ENCODE assay signal across 1 cellular context in genomic region chr12:53675701-53676607, GRCh38.
TF ChIP-seq lines count a peak whose summit lies in the region.

TSS of gene ATP5MC2 (minus strand) at chr12:53676083. CDS start at chr12:53672614, 3,469 bp downstream.

TF ChIP-seq in HepG2, 621 proteins besides CTCF, POLR2A, EP300 and RAD21 (continued from another document and continues in another):
- TF ChIP-seq, protein P1, sequence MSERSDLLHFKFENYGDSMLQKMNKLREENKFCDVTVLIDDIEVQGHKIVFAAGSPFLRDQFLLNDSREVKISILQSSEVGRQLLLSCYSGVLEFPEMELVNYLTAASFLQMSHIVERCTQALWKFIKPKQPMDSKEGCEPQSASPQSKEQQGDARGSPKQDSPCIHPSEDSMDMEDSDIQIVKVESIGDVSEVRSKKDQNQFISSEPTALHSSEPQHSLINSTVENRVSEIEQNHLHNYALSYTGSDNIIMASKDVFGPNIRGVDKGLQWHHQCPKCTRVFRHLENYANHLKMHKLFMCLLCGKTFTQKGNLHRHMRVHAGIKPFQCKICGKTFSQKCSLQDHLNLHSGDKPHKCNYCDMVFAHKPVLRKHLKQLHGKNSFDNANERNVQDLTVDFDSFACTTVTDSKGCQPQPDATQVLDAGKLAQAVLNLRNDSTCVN (CRISPR knock-in tag; IDR thresholded peaks at IDR 0.05; ENCODE audit: borderline replicate concordance) = peak; percentile 82; the same call in 1 of the 2 replicates
- peak; percentile 25; the same call in 1 of the 2 replicates for TF ChIP-seq KLF9 (CRISPR knock-in tag; IDR thresholded peaks at IDR 0.05; ENCODE audit: low read depth)
- TF ChIP-seq THAP11 (CRISPR knock-in tag; IDR thresholded peaks at IDR 0.05) = peak; percentile 91
- no peak for TF ChIP-seq MTF1 (CRISPR knock-in tag; IDR thresholded peaks at IDR 0.05)
- TF ChIP-seq KAT7 (CRISPR knock-in tag; IDR thresholded peaks at IDR 0.05; ENCODE audit: borderline replicate concordance) = peak; percentile 76; the same call in 1 of the 2 replicates
- no peak for TF ChIP-seq EZH2 (conservative IDR thresholded peaks at IDR 0.05; ENCODE audit: low read depth, low read length)
- TF ChIP-seq GFI1 (CRISPR knock-in tag; IDR thresholded peaks at IDR 0.05; ENCODE audit: borderline replicate concordance) = peak; percentile 72; the same call in 1 of the 2 replicates
- TF ChIP-seq, protein P2, sequence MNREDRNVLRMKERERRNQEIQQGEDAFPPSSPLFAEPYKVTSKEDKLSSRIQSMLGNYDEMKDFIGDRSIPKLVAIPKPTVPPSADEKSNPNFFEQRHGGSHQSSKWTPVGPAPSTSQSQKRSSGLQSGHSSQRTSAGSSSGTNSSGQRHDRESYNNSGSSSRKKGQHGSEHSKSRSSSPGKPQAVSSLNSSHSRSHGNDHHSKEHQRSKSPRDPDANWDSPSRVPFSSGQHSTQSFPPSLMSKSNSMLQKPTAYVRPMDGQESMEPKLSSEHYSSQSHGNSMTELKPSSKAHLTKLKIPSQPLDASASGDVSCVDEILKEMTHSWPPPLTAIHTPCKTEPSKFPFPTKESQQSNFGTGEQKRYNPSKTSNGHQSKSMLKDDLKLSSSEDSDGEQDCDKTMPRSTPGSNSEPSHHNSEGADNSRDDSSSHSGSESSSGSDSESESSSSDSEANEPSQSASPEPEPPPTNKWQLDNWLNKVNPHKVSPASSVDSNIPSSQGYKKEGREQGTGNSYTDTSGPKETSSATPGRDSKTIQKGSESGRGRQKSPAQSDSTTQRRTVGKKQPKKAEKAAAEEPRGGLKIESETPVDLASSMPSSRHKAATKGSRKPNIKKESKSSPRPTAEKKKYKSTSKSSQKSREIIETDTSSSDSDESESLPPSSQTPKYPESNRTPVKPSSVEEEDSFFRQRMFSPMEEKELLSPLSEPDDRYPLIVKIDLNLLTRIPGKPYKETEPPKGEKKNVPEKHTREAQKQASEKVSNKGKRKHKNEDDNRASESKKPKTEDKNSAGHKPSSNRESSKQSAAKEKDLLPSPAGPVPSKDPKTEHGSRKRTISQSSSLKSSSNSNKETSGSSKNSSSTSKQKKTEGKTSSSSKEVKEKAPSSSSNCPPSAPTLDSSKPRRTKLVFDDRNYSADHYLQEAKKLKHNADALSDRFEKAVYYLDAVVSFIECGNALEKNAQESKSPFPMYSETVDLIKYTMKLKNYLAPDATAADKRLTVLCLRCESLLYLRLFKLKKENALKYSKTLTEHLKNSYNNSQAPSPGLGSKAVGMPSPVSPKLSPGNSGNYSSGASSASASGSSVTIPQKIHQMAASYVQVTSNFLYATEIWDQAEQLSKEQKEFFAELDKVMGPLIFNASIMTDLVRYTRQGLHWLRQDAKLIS (CRISPR knock-in tag; IDR thresholded peaks at IDR 0.05) = peak; percentile 41; the same call in 1 of the 2 replicates
- peak; percentile 67 for TF ChIP-seq ZFP90 (CRISPR knock-in tag; IDR thresholded peaks at IDR 0.05; ENCODE audit: borderline replicate concordance)
- TF ChIP-seq, protein P3, sequence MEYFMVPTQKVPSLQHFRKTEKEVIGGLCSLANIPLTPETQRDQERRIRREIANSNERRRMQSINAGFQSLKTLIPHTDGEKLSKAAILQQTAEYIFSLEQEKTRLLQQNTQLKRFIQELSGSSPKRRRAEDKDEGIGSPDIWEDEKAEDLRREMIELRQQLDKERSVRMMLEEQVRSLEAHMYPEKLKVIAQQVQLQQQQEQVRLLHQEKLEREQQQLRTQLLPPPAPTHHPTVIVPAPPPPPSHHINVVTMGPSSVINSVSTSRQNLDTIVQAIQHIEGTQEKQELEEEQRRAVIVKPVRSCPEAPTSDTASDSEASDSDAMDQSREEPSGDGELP (IDR thresholded peaks at IDR 0.05; ENCODE audit: borderline replicate concordance, low read depth) = no peak; the same call in 1 of the 2 replicates
- TF ChIP-seq ZBTB20 (CRISPR knock-in tag; IDR thresholded peaks at IDR 0.05; ENCODE audit: borderline replicate concordance, low read depth) = peak; percentile 73
- TF ChIP-seq ZKSCAN1 (IDR thresholded peaks at IDR 0.05; ENCODE audit: low read length) = no peak
- TF ChIP-seq GABPB1 (CRISPR knock-in tag; IDR thresholded peaks at IDR 0.05) = peak; percentile 87
- TF ChIP-seq ZBTB8A (CRISPR knock-in tag; IDR thresholded peaks at IDR 0.05; ENCODE audit: borderline replicate concordance, low read depth) = no peak
- peak; percentile 62; the same call in 1 of the 2 replicates for TF ChIP-seq ZNF776 (CRISPR knock-in tag; IDR thresholded peaks at IDR 0.05)
- TF ChIP-seq RBAK (CRISPR knock-in tag; IDR thresholded peaks at IDR 0.05) = no peak
- TF ChIP-seq, protein P4, sequence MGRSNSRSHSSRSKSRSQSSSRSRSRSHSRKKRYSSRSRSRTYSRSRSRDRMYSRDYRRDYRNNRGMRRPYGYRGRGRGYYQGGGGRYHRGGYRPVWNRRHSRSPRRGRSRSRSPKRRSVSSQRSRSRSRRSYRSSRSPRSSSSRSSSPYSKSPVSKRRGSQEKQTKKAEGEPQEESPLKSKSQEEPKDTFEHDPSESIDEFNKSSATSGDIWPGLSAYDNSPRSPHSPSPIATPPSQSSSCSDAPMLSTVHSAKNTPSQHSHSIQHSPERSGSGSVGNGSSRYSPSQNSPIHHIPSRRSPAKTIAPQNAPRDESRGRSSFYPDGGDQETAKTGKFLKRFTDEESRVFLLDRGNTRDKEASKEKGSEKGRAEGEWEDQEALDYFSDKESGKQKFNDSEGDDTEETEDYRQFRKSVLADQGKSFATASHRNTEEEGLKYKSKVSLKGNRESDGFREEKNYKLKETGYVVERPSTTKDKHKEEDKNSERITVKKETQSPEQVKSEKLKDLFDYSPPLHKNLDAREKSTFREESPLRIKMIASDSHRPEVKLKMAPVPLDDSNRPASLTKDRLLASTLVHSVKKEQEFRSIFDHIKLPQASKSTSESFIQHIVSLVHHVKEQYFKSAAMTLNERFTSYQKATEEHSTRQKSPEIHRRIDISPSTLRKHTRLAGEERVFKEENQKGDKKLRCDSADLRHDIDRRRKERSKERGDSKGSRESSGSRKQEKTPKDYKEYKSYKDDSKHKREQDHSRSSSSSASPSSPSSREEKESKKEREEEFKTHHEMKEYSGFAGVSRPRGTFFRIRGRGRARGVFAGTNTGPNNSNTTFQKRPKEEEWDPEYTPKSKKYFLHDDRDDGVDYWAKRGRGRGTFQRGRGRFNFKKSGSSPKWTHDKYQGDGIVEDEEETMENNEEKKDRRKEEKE (IDR thresholded peaks at IDR 0.05) = no peak
- no peak for TF ChIP-seq MLLT10 (CRISPR knock-in tag; IDR thresholded peaks at IDR 0.05)
- TF ChIP-seq ZNF12 (CRISPR knock-in tag; IDR thresholded peaks at IDR 0.05) = no peak; the same call in none of the 2 replicates
- TF ChIP-seq ZBTB7B (CRISPR knock-in tag; IDR thresholded peaks at IDR 0.05) = peak; percentile 57; the same call in 1 of the 2 replicates
- TF ChIP-seq ZNF558 (CRISPR knock-in tag; IDR thresholded peaks at IDR 0.05; ENCODE audit: borderline replicate concordance) = no peak; the same call in 1 of the 2 replicates
- TF ChIP-seq, protein P5, sequence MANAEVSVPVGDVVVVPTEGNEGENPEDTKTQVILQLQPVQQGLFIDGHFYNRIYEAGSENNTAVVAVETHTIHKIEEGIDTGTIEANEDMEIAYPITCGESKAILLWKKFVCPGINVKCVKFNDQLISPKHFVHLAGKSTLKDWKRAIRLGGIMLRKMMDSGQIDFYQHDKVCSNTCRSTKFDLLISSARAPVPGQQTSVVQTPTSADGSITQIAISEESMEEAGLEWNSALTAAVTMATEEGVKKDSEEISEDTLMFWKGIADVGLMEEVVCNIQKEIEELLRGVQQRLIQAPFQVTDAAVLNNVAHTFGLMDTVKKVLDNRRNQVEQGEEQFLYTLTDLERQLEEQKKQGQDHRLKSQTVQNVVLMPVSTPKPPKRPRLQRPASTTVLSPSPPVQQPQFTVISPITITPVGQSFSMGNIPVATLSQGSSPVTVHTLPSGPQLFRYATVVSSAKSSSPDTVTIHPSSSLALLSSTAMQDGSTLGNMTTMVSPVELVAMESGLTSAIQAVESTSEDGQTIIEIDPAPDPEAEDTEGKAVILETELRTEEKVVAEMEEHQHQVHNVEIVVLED (CRISPR knock-in tag; IDR thresholded peaks at IDR 0.05; ENCODE audit: borderline replicate concordance) = peak; percentile 71
- peak; percentile 96 for TF ChIP-seq PHF8 (CRISPR knock-in tag; IDR thresholded peaks at IDR 0.05)
- TF ChIP-seq, protein P6, sequence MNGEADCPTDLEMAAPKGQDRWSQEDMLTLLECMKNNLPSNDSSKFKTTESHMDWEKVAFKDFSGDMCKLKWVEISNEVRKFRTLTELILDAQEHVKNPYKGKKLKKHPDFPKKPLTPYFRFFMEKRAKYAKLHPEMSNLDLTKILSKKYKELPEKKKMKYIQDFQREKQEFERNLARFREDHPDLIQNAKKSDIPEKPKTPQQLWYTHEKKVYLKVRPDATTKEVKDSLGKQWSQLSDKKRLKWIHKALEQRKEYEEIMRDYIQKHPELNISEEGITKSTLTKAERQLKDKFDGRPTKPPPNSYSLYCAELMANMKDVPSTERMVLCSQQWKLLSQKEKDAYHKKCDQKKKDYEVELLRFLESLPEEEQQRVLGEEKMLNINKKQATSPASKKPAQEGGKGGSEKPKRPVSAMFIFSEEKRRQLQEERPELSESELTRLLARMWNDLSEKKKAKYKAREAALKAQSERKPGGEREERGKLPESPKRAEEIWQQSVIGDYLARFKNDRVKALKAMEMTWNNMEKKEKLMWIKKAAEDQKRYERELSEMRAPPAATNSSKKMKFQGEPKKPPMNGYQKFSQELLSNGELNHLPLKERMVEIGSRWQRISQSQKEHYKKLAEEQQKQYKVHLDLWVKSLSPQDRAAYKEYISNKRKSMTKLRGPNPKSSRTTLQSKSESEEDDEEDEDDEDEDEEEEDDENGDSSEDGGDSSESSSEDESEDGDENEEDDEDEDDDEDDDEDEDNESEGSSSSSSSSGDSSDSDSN (CRISPR knock-in tag; IDR thresholded peaks at IDR 0.05) = peak; percentile 83
- TF ChIP-seq ZNF30 (CRISPR knock-in tag; IDR thresholded peaks at IDR 0.05) = no peak
- TF ChIP-seq, protein P7, sequence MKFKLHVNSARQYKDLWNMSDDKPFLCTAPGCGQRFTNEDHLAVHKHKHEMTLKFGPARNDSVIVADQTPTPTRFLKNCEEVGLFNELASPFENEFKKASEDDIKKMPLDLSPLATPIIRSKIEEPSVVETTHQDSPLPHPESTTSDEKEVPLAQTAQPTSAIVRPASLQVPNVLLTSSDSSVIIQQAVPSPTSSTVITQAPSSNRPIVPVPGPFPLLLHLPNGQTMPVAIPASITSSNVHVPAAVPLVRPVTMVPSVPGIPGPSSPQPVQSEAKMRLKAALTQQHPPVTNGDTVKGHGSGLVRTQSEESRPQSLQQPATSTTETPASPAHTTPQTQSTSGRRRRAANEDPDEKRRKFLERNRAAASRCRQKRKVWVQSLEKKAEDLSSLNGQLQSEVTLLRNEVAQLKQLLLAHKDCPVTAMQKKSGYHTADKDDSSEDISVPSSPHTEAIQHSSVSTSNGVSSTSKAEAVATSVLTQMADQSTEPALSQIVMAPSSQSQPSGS (CRISPR knock-in tag; IDR thresholded peaks at IDR 0.05) = peak; percentile 93
- peak; percentile 95; the same call in 1 of the 2 replicates for TF ChIP-seq ZNF749 (CRISPR knock-in tag; IDR thresholded peaks at IDR 0.05; ENCODE audit: borderline replicate concordance)
- TF ChIP-seq ZFP36L1 (CRISPR knock-in tag; IDR thresholded peaks at IDR 0.05) = peak; percentile 95
- TF ChIP-seq NAIF1 (CRISPR knock-in tag; IDR thresholded peaks at IDR 0.05; ENCODE audit: borderline replicate concordance) = peak; percentile 93
- TF ChIP-seq ZMAT3 (CRISPR knock-in tag; conservative IDR thresholded peaks at IDR 0.05) = peak; percentile 98
- peak; percentile 43; the same call in 1 of the 2 replicates for TF ChIP-seq PAXIP1 (CRISPR knock-in tag; conservative IDR thresholded peaks at IDR 0.05)
